Comparison of ENCODE assay signal across 8 cellular contexts in genomic region chr10:91797874-91798735, GRCh38. TPM values are rescaled to one million over a fixed set of nuclear protein-coding genes. Genes with fewer than 3 reads are reported as not detected.
DNase-seq lines count a peak whose midpoint lies in the region; ATAC-seq and TF ChIP-seq lines count a peak whose summit lies in the region.

TSS of gene TNKS2 (plus strand) at chr10:91798426. CDS start at chr10:91798691, 265 bp downstream.

- no peaks in the 10 kb centered on the region for H3K27me3 Mint-ChIP-seq in IgD-negative memory B cell

- BruUV-seq in PC-3 (replicated peaks; lab: Mats Ljungman, UMichigan), result TSS peak; percentile 94

- H3K9me2 ChIP-seq in PC-3 (replicated peaks; ENCODE audit: low read length), result no peaks in the 10 kb centered on the region

- ATAC-seq in GM21529 (IDR thresholded peaks at IDR 0.05; ENCODE audit: unreplicated experiment) (peak; percentile 73), PC-3 (peak; percentile 79), mucosa of descending colon (peak; percentile 94)

- peak within 1 kb of the TSS; percentile 95 to 99 (median 98) for H3K4me3 Mint-ChIP-seq in IgD-negative memory B cell

- peaks cover 54% of the 10 kb centered on the region for H3K79me2 ChIP-seq in PC-3 (ENCODE audit: low read length)

- peaks cover 29% of the 10 kb centered on the region for H3K4me1 ChIP-seq in PC-3 (ENCODE audit: insufficient read depth, low read length)
- H3K4me1 ChIP-seq in mucosa of descending colon (ENCODE audit: low read depth), result peaks cover 22% of the 10 kb centered on the region

- CTCF ChIA-PET in PC-3 (lab: Charles Lee), result no interaction called here

- H3K4me2 ChIP-seq in PC-3 (ENCODE audit: low read length), result peak within 1 kb of the TSS; percentile 95

- H3K4me3 ChIP-seq in PC-3 (ENCODE audit: low read length) (peak within 1 kb of the TSS; percentile 98), mucosa of descending colon (peak within 1 kb of the TSS; percentile 92)

- peaks cover 3% of the 10 kb centered on the region for H3K36me3 Mint-ChIP-seq in IgD-negative memory B cell

- peaks cover 12% of the 10 kb centered on the region for H4K20me1 ChIP-seq in PC-3 (ENCODE audit: low read length)

- H3K27ac ChIP-seq in PC-3 (ENCODE audit: low read length), result peak within 1 kb of the TSS; percentile 78
- H3K27ac ChIP-seq in epithelial cell of prostate, result peak within 1 kb of the TSS; percentile 94

- intact Hi-C loops in PC-3 (cut with micrococcal nuclease), result loop anchor here (5.0 kb wide), 1 partner anchor 41 kb away; no protein-coding TSS in a partner anchor
- intact Hi-C loops in mucosa of descending colon (cut with DNase I, micrococcal nuclease), result no loop called here

- peaks cover 11% of the 10 kb centered on the region; the same call in 1 of the 2 replicates for H3K36me3 ChIP-seq in PC-3 (ENCODE audit: low read depth, low read length)
- H3K36me3 ChIP-seq in mucosa of descending colon (ENCODE audit: low read depth), result no peaks in the 10 kb centered on the region

- POLR2A ChIA-PET in PC-3 (lab: Charles Lee; ENCODE audit: unreplicated experiment), result interaction anchor here (0.6 to 0.7 kb wide), 4 partner anchors 16 to 1461 kb away, joined by 3 read pairs; no protein-coding TSS in a partner anchor

- H3K9ac ChIP-seq in PC-3 (ENCODE audit: low read length), result peak within 1 kb of the TSS; percentile 92

- no peaks in the 10 kb centered on the region for H3K9me3 ChIP-seq in PC-3 (ENCODE audit: low read length)
- H3K9me3 ChIP-seq in mucosa of descending colon, result no peaks in the 10 kb centered on the region

- peak within 1 kb of the TSS; percentile 96 for H2AFZ ChIP-seq in PC-3 (ENCODE audit: low read length)

- H3K27me3 ChIP-seq in PC-3 (ENCODE audit: low read length), result no peaks in the 10 kb centered on the region

- peaks cover 44 to 49% (median 45%) of the 10 kb centered on the region in 3 donors for H3K4me1 Mint-ChIP-seq in IgD-negative memory B cell

- TF ChIP-seq CTCF in PC-3 (conservative IDR thresholded peaks at IDR 0.05; ENCODE audit: low read depth, low read length), result no peak
- no peak for TF ChIP-seq CTCF in mucosa of descending colon (IDR thresholded peaks at IDR 0.05)

- no peaks in the 10 kb centered on the region for H3F3A ChIP-seq in PC-3 (ENCODE audit: low read length, unreplicated experiment)

- DNase-seq in DMS153 (lab: John Stamatoyannopoulos, UW) (peak; percentile 87), PC-3 (peak; percentile 92), activated T-cell treated with anti-CD3 and anti-CD28 coated beads for 48 hours (ENCODE audit: low read depth) (peak; percentile 94), epithelial cell of prostate (ENCODE audit: low read depth, low spot score) (peak; percentile 61), mucosa of descending colon (peak; percentile 93 to 97 (median 95))
- DNase-seq in stimulated activated CD8-positive, alpha-beta memory T cell treated with anti-CD3 and anti-CD28 coated beads, Interleukin-4, amount 100 ng/mL, for 1 hour (ENCODE audit: low read depth in 2 of 2, low spot score in 1 of 2), result peak; percentile 87

- H3K9me3 Mint-ChIP-seq in IgD-negative memory B cell, result no peaks in the 10 kb centered on the region

- peak within 1 kb of the TSS; percentile 96 to 99 (median 99) for H3K27ac Mint-ChIP-seq in IgD-negative memory B cell

RNA-seq across cellular contexts. Expression of gene TNKS2, which starts in this region (rescaled TPM):
- 20.1 TPM for polyA plus RNA-seq in IgD-negative memory B cell
- total RNA-seq in PC-3 (2014; rRNA removed) (14.5 and 23.3 TPM in 2 replicates), mucosa of descending colon (10 to 100 TPM; 26.0 to 39.9 (median 26.4) TPM)

Comparison
In these comparisons a context has a peak if more than half of its experiments do, and no peak if none do; other contexts are left out.
1. Peak in every context shown above with its lines: DNase-seq, ATAC-seq, H3K4me3 ChIP-seq and H3K27ac ChIP-seq.